In the genomic region with DNA sequence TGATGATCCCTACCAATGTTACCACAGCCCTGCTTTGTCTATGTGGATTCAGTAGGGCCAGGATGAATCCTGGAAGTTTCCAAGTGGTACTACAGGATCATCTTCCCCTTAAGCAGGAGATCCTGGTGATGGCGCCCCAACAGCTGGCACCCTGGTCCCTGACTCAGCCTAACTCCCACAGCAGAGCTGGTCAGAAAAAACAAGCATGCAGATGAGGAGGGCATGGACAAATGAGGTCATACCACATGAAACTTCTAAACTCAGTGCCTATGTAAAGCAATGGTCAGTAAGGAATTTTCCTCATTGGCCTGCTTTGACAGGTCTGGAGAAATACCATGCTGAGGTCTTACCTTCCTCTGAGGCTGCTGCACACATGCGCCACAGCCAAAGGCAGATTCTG, we compare ENCODE assay signal across 20 cellular contexts.
"Had no signal": no experiment of that assay in that cellular context is flagged by ENCODE, and none has a peak within 500 bp of the region (broad histone marks: within the 10 kb centered on the region; RNA-seq: fewer than 3 reads in every experiment).

No MANE protein-coding gene starts in this region.

- H3K4me3 ChIP-seq: gastroesophageal sphincter, heart right ventricle, lower lobe of right lung, neural progenitor cell, ovary, right lobe of liver, testis had no signal

- H2AFZ ChIP-seq: neural progenitor cell had no signal

- H3K4me1 ChIP-seq: heart right ventricle, lower lobe of right lung, neural progenitor cell, right lobe of liver had no signal

- ATAC-seq: activated naive CD4-positive, alpha-beta T cell treated with anti-CD3 and anti-CD28 coated beads, Interleukin-2, amount 50 U/mL, for 72 hours; activated T-cell treated with anti-CD3 and anti-CD28 coated beads, Interleukin-2, amount 50 U/mL, for 72 hours; gastroesophageal sphincter; heart right ventricle; left cardiac atrium; lower lobe of right lung; right lobe of liver; stimulated activated naive CD8-positive, alpha-beta T cell treated with anti-CD3 and anti-CD28 coated beads, Interleukin-15, amount 100 ng/mL, for 72 hours had no signal

- H3K27ac ChIP-seq: epithelial cell of prostate, gastroesophageal sphincter, heart right ventricle, lower lobe of right lung, neural progenitor cell, ovary, right lobe of liver, testis had no signal

- DNase-seq: activated CD4-positive, alpha-beta T cell treated with anti-CD3 and anti-CD28 coated beads, Interleukin-2, amount 10 ng/mL, durations not matched to agents 7 days and 5 days; activated CD8-positive, alpha-beta memory T cell treated with anti-CD3 and anti-CD28 coated beads, Interleukin-2, amount 50 U/mL, for 48 hours; activated gamma-delta T cell; activated T-cell treated with anti-CD3 and anti-CD28 coated beads, Interleukin-2, amount 50 U/mL, for 72 hours; amniotic stem cell; dermis blood vessel endothelial cell; heart right ventricle; left cardiac atrium; lower lobe of right lung; midbrain; ovary; right lobe of liver; stimulated activated CD4-positive, alpha-beta T cell treated with anti-CD3 and anti-CD28 coated beads, Interleukin-1b, Interleukin-23, amount 100 ng/mL, for 48 hours; stimulated activated naive CD8-positive, alpha-beta T cell treated with anti-CD3 and anti-CD28 coated beads, Interleukin-15, amount 100 ng/mL, for 72 hours; T-helper 9 cell; testis had no signal

- H3K27me3 ChIP-seq: gastroesophageal sphincter, heart right ventricle, neural progenitor cell, ovary, right lobe of liver, testis had no signal

- H3K9me3 ChIP-seq: gastroesophageal sphincter, heart right ventricle, lower lobe of right lung, ovary, right lobe of liver, testis had no signal

- H3K36me3 ChIP-seq: gastroesophageal sphincter, heart right ventricle, lower lobe of right lung, neural progenitor cell, ovary, right lobe of liver had no signal

- H3K4me2 ChIP-seq: neural progenitor cell had no signal
